Comparison of ENCODE assay signal across 8 cellular contexts in the genomic region with DNA sequence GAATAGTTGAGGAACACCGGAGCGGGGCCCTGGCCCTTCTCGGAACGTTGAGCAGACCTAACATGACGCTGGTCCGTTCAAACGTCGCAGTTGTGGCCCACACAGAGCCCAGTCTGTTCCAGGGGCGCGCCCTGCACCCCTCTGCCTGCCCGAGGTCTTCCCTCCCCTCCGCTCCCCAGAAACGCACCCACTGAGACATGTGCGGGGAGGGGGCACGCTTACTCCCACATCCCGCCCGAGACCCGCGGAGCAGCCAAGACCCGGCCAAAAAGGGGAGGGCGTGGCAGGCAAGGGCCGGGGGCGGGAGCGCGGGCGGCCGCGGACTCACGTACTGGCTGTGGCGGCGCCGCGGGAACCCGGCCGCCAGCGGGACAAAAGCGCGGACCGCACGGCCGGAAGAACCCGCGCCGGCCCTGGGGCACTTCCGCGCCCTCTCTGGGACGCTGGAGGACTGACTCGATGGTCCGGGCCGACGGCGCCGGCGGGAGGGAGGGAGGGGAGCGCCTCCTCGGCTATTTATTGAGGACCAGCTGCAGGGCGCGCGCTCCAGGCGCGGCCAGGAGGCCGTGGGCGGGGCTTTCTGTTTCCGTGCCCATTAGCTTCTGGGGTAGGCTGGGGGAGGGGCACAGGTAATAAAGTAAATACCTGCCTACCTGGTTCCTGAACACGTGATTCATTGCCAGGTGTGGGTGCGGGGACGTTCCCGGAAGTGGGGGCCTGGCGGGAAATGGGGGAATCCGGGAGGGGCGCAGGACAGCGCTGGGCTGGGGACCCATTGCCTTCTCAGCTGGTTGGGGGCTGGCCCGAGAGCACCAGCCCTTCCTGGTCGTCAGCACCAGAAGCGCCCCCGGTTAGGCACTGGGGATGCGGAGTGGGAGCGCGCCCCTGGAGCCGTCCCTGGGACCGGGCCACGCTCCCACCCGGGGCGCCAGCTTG. TPM values are rescaled to one million over a fixed set of nuclear protein-coding genes. Genes with fewer than 3 reads are reported as not detected.
DNase-seq lines count a peak whose midpoint lies in the region; ATAC-seq, FAIRE-seq and TF ChIP-seq lines count a peak whose summit lies in the region.

ZFP62 (minus strand) TSS at position 390 of the 936 bp plus-strand sequence; CDS start at position 333, 57 bp downstream.

- peak within 1 kb of the TSS; percentile 97 for H3K4me3 Mint-ChIP-seq in type B pancreatic cell

- ATAC-seq in HG02798 (IDR thresholded peaks at IDR 0.05; ENCODE audit: poor library complexity, unreplicated experiment), result peak; percentile 91
- ATAC-seq in heart left ventricle, result peak; percentile 96 to 99 (median 98)

- TF ChIP-seq CTCF in heart left ventricle (IDR thresholded peaks at IDR 0.05) (peak in 4 of 12 donors; percentile 5 to 20 (median 12)), type B pancreatic cell (conservative IDR thresholded peaks at IDR 0.05) (no peak)

- H3K9ac ChIP-seq in adipocyte (ENCODE audit: low read length), result peak within 1 kb of the TSS; percentile 96

- DNase-seq in GM12892 (ENCODE audit: insufficient read length), result peak; percentile 81
- DNase-seq in NCI-H1417 treated with DMSO at 0.1 percent for 48 hours (lab: John Stamatoyannopoulos, UW), result peak; percentile 37
- peak; percentile 70 for DNase-seq in T follicular helper cell (ENCODE audit: low read depth)
- peak; percentile 96 for DNase-seq in adipocyte (ENCODE audit: low read depth)
- DNase-seq in heart left ventricle, result peak; percentile 91 to 96 (median 96)
- peak; percentile 76 to 98 (median 86) for DNase-seq in posterior cingulate gyrus
- peak; percentile 93 for DNase-seq in type B pancreatic cell (ENCODE audit: extremely low spot score, unreplicated experiment)

- H3K9me3 Mint-ChIP-seq in type B pancreatic cell, result no peaks in the 10 kb centered on the region

- peaks cover 5% of the 10 kb centered on the region for H3K4me1 ChIP-seq in adipocyte (ENCODE audit: control insufficient read depth, insufficient read depth, low read length)
- peaks cover 0 to 23% (median 12%) of the 10 kb centered on the region in 12 donors for H3K4me1 ChIP-seq in heart left ventricle

- H3K27me3 ChIP-seq in adipocyte (replicated peaks; ENCODE audit: control insufficient read depth, insufficient read depth, low read length) (no peaks in the 10 kb centered on the region), heart left ventricle (peaks cover 0 to under 1% (median 0%) of the 10 kb centered on the region in 9 donors)

- H3K9me3 ChIP-seq in adipocyte (ENCODE audit: control insufficient read depth, low read length) (no peaks in the 10 kb centered on the region), heart left ventricle (no peaks in the 10 kb centered on the region)

- peaks cover 9% of the 10 kb centered on the region for H3K4me1 Mint-ChIP-seq in type B pancreatic cell (ENCODE audit: unreplicated experiment)

- FAIRE-seq in GM12892 (lab: Jason Lieb, UNC), result no peak

- peak within 1 kb of the TSS; percentile 72 to 98 (median 92) for H3K27ac ChIP-seq in heart left ventricle

- H3K27ac Mint-ChIP-seq in type B pancreatic cell, result peak within 1 kb of the TSS; percentile 94

- peaks cover 7% of the 10 kb centered on the region for H3K27me3 Mint-ChIP-seq in type B pancreatic cell

- TF ChIP-seq POLR2A in GM12892 (IDR thresholded peaks at IDR 0.05; ENCODE audit: low read depth, low read length), result peak; percentile 56; the same call in 1 of the 2 replicates
- TF ChIP-seq POLR2A in heart left ventricle (IDR thresholded peaks at IDR 0.05), result peak in 1 of 2 donors; percentile 63

- peaks cover 17% of the 10 kb centered on the region for H3K36me3 Mint-ChIP-seq in type B pancreatic cell

- WGBS in heart left ventricle, 4 donors, result 0 to 3% (median 1%) methylated on average over 25 to 84 of the region's 84 CpGs

- H3K4me3 ChIP-seq in adipocyte (ENCODE audit: low read length), result peak within 1 kb of the TSS; percentile 98
- H3K4me3 ChIP-seq in heart left ventricle, result peak within 1 kb of the TSS; percentile 49 to 100 (median 87)

- H3K36me3 ChIP-seq in adipocyte (ENCODE audit: control insufficient read depth, insufficient read depth, low read length, severe bottlenecking), result peaks cover 3% of the 10 kb centered on the region
- H3K36me3 ChIP-seq in heart left ventricle, result peaks cover 0 to 12% (median 0%) of the 10 kb centered on the region in 9 donors

- intact Hi-C loops in heart left ventricle (cut with DNase I) (loop anchor here in 9 of 10 donors (2.0 to 10.0 kb wide), 13 partner anchors 30 to 324 kb away; partner anchors contain the start of gene MGAT1 (in 4 of the 9)), posterior cingulate gyrus (cut with DNase I) (loop anchor here (5.0 to 10.0 kb wide), 3 partner anchors 49 to 361 kb away; partner anchors contain the start of gene TRIM41)

RNA-seq across cellular contexts. Expression of gene ZFP62, which starts in this region (rescaled TPM):
- polyA plus RNA-seq in GM12892 (2012; ENCODE audit: missing spikeins), result 19.4 TPM
- total RNA-seq in heart left ventricle, result 10 to 100 TPM in 8 of 9 donors, 1 to 10 TPM in 1; 9.4 to 18.6 (median 13.8) TPM
- 10 to 100 TPM; 10.6 to 13.6 TPM for polyA plus RNA-seq in heart left ventricle
- total RNA-seq in type B pancreatic cell (ENCODE audit: low replicate concordance), result 45.6 and 49.8 TPM in 2 replicates

Comparison
In these comparisons a context has a peak if more than half of its experiments do, and no peak if none do; other contexts are left out.
1. Peak in every context shown above with its lines: DNase-seq, ATAC-seq, H3K4me3 ChIP-seq and H3K27ac ChIP-seq.
2. DNase-seq: peak in every context shown above with its lines; median percentile 96 in adipocyte; 96 in heart left ventricle; 93 in type B pancreatic cell; 86 in posterior cingulate gyrus; 81 in GM12892; 70 in T follicular helper cell; 37 in NCI-H1417 treated with DMSO at 0.1 percent for 48 hours.